22 cellular contexts compared by ENCODE assay signal in genomic region chr10:59064116-59064707, GRCh38.
"Had no signal": no experiment of that assay in that cellular context is flagged by ENCODE, and none has a peak within 500 bp of the region (broad histone marks: within the 10 kb centered on the region; RNA-seq: fewer than 3 reads in every experiment).

No MANE protein-coding gene starts in this region.

- H3K4me3 Mint-ChIP-seq: activated CD4-positive, alpha-beta memory T cell treated with anti-CD3 and anti-CD28 coated beads, Interleukin-2, amount 10 ng/mL, durations not matched to agents 7 days and 5 days; activated CD4-positive, alpha-beta T cell treated with anti-CD3 and anti-CD28 coated beads, Interleukin-2, amount 10 ng/mL, durations not matched to agents 24 days and 14 days; activated naive CD4-positive, alpha-beta T cell treated with anti-CD3 and anti-CD28 coated beads, Interleukin-2, amount 10 ng/mL, durations not matched to agents 7 days and 5 days; activated T-cell treated with anti-CD3 and anti-CD28 coated beads, Interleukin-2, amount 50 U/mL, for 72 hours; dendritic cell treated with granulocyte-macrophage colony-stimulating factor and Interleukin-4, amounts not matched to agents 40 ng/mL and 50 ng/mL, for 4 days; immature natural killer cell; neural crest cell; stimulated activated naive B cell treated with anti-CD40 and anti-IgM and Interleukin-4, amounts not matched to agents 10 μg/mL and 1 μg/mL and 100 μg/mL, for 72 hours had no signal

- H3K9me3 ChIP-seq: sigmoid colon, upper lobe of right lung had no signal

- ATAC-seq: activated CD4-positive, CD25-positive, alpha-beta regulatory T cell treated with anti-CD3 and anti-CD28 coated beads, Interleukin-2, amount 50 U/mL, for 24 hours; activated T-cell treated with anti-CD3 and anti-CD28 coated beads, Interleukin-2, amount 50 U/mL, for 72 hours; foreskin keratinocyte; stimulated activated naive B cell treated with anti-CD40 and anti-IgM and Interleukin-4, amounts not matched to agents 10 μg/mL and 1 μg/mL and 100 μg/mL, for 72 hours; upper lobe of right lung had no signal

- H3K4me1 ChIP-seq: foreskin keratinocyte, sigmoid colon, upper lobe of right lung had no signal

- H3K4me1 Mint-ChIP-seq: activated CD4-positive, alpha-beta memory T cell treated with anti-CD3 and anti-CD28 coated beads, Interleukin-2, amount 10 ng/mL, durations not matched to agents 7 days and 5 days; activated CD4-positive, alpha-beta T cell treated with anti-CD3 and anti-CD28 coated beads, Interleukin-2, amount 10 ng/mL, durations not matched to agents 24 days and 14 days; activated naive CD4-positive, alpha-beta T cell treated with anti-CD3 and anti-CD28 coated beads, Interleukin-2, amount 10 ng/mL, durations not matched to agents 7 days and 5 days; immature natural killer cell; stimulated activated naive B cell treated with anti-CD40 and anti-IgM and Interleukin-4, amounts not matched to agents 10 μg/mL and 1 μg/mL and 100 μg/mL, for 72 hours had no signal

- H3K27ac ChIP-seq: foreskin keratinocyte, hepatocyte, sigmoid colon, upper lobe of right lung, VCaP had no signal

- H3K79me2 ChIP-seq: hepatocyte had no signal

- H3K36me3 ChIP-seq: sigmoid colon, upper lobe of right lung had no signal

- H2AFZ ChIP-seq: hepatocyte had no signal

- H3K27me3 Mint-ChIP-seq: activated CD4-positive, alpha-beta memory T cell treated with anti-CD3 and anti-CD28 coated beads, Interleukin-2, amount 10 ng/mL, durations not matched to agents 7 days and 5 days; activated CD4-positive, alpha-beta T cell treated with anti-CD3 and anti-CD28 coated beads, Interleukin-2, amount 10 ng/mL, durations not matched to agents 24 days and 14 days; activated naive CD4-positive, alpha-beta T cell treated with anti-CD3 and anti-CD28 coated beads, Interleukin-2, amount 10 ng/mL, durations not matched to agents 7 days and 5 days; dendritic cell treated with granulocyte-macrophage colony-stimulating factor and Interleukin-4, amounts not matched to agents 40 ng/mL and 50 ng/mL, for 4 days; stimulated activated naive B cell treated with anti-CD40 and anti-IgM and Interleukin-4, amounts not matched to agents 10 μg/mL and 1 μg/mL and 100 μg/mL, for 72 hours had no signal

- H3K4me3 ChIP-seq: hepatocyte, sigmoid colon, upper lobe of right lung had no signal

- DNase-seq: activated CD4-positive, alpha-beta memory T cell treated with anti-CD3 and anti-CD28 coated beads, Interleukin-2, amount 10 ng/mL, durations not matched to agents 7 days and 5 days; activated CD4-positive, alpha-beta T cell treated with anti-CD3 and anti-CD28 coated beads, Interleukin-2, amount 10 ng/mL, durations not matched to agents 24 days and 14 days; activated effector memory CD4-positive, alpha-beta T cell treated with anti-CD3 and anti-CD28 coated beads, Interleukin-2, amount 50 U/mL, for 16 hours; activated naive CD4-positive, alpha-beta T cell treated with anti-CD3 and anti-CD28 coated beads, Interleukin-2, amount 10 ng/mL, durations not matched to agents 7 days and 5 days; activated T-cell treated with anti-CD3 and anti-CD28 coated beads, Interleukin-2, amount 50 U/mL, for 72 hours; effector CD8-positive, alpha-beta T cell; erythroblast; foreskin keratinocyte; immature natural killer cell; kidney glomerular epithelial cell; mesenchymal stem cell; occipital lobe; sigmoid colon; stimulated activated CD4-positive, alpha-beta T cell treated with anti-CD3 and anti-CD28 coated beads, Interleukin-2, amount 100 ng/mL, for 48 hours; stimulated activated CD8-positive, alpha-beta memory T cell treated with anti-CD3 and anti-CD28 coated beads, Interleukin-4, amount 100 ng/mL, for 48 hours; stimulated activated naive B cell treated with anti-CD40 and anti-IgM and Interleukin-4, amounts not matched to agents 10 μg/mL and 1 μg/mL and 100 μg/mL, for 72 hours; upper lobe of right lung had no signal

- H3K27ac Mint-ChIP-seq: activated CD4-positive, alpha-beta memory T cell treated with anti-CD3 and anti-CD28 coated beads, Interleukin-2, amount 10 ng/mL, durations not matched to agents 7 days and 5 days; activated CD4-positive, alpha-beta T cell treated with anti-CD3 and anti-CD28 coated beads, Interleukin-2, amount 10 ng/mL, durations not matched to agents 24 days and 14 days; activated naive CD4-positive, alpha-beta T cell treated with anti-CD3 and anti-CD28 coated beads, Interleukin-2, amount 10 ng/mL, durations not matched to agents 7 days and 5 days; activated T-cell treated with anti-CD3 and anti-CD28 coated beads, Interleukin-2, amount 50 U/mL, for 72 hours; dendritic cell treated with granulocyte-macrophage colony-stimulating factor and Interleukin-4, amounts not matched to agents 40 ng/mL and 50 ng/mL, for 4 days; immature natural killer cell; stimulated activated naive B cell treated with anti-CD40 and anti-IgM and Interleukin-4, amounts not matched to agents 10 μg/mL and 1 μg/mL and 100 μg/mL, for 72 hours had no signal

- H3K4me2 ChIP-seq: hepatocyte had no signal

- H3K36me3 Mint-ChIP-seq: activated naive CD4-positive, alpha-beta T cell treated with anti-CD3 and anti-CD28 coated beads, Interleukin-2, amount 10 ng/mL, durations not matched to agents 7 days and 5 days; immature natural killer cell; stimulated activated naive B cell treated with anti-CD40 and anti-IgM and Interleukin-4, amounts not matched to agents 10 μg/mL and 1 μg/mL and 100 μg/mL, for 72 hours had no signal

- H3K27me3 ChIP-seq: foreskin keratinocyte, hepatocyte, sigmoid colon, upper lobe of right lung had no signal

- H3K9me3 Mint-ChIP-seq: activated CD4-positive, alpha-beta memory T cell treated with anti-CD3 and anti-CD28 coated beads, Interleukin-2, amount 10 ng/mL, durations not matched to agents 7 days and 5 days; activated CD4-positive, alpha-beta T cell treated with anti-CD3 and anti-CD28 coated beads, Interleukin-2, amount 10 ng/mL, durations not matched to agents 24 days and 14 days had no signal
